ENCODE assay signal across 17 cellular contexts in the genomic region with DNA sequence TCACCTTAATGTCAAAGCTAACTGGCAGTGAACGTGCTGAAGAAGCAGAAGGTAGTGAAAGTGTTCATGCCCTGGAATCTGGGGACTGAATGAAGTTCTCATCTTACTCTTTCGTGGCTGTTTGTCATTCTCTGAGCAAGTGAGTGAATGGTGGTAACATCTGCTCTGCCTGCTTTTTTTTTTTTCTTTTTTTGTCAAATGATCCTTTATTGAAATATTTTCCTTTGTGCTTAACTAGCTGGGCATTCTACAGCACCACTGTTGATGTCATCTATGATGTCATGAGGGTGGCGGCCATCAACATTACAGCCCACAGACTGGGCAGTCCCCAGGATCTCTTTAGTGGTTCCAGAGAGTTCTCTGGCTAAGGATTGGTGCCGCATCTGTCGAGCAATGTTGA.
DNase-seq lines count a peak whose midpoint lies in the region; ATAC-seq, FAIRE-seq and TF ChIP-seq lines count a peak whose summit lies in the region.
"Had no signal": no experiment of that assay in that cellular context is flagged by ENCODE, and none has a peak within 500 bp of the region (broad histone marks: within the 10 kb centered on the region; RNA-seq: fewer than 3 reads in every experiment).

No MANE protein-coding gene starts in this region.

- H3K9me3 ChIP-seq in HepG2 (ENCODE audit: low read length): peaks cover 4% of the 10 kb centered on the region; the same call in 1 of the 2 replicates
- no peaks in the 10 kb centered on the region for H3K9me3 ChIP-seq in right lobe of liver
- no peaks in the 10 kb centered on the region; the same call in 1 of the 2 replicates for H3K9me3 ChIP-seq in SK-N-MC (ENCODE audit: low read depth, low read length)
- H3K9me3 ChIP-seq in lower lobe of right lung: peaks cover 5% of the 10 kb centered on the region

- H4K20me1 ChIP-seq in HepG2 (ENCODE audit: insufficient read depth, low read length): no peaks in the 10 kb centered on the region

- no peaks in the 10 kb centered on the region for H3K27me3 ChIP-seq in HepG2 (ENCODE audit: control insufficient read depth in 1 of 2, insufficient read depth in 2 of 2, low read length in 2 of 2)
- no peaks in the 10 kb centered on the region for H3K27me3 ChIP-seq in right lobe of liver
- no peaks in the 10 kb centered on the region for H3K27me3 ChIP-seq in lower lobe of right lung (ENCODE audit: low read depth)

- in situ Hi-C loops in HepG2 (cut with HindIII; ENCODE audit: extremely low pct_ligation_motif_present, low pct_unique_long_range_greater_than_20kb): no loop called here

- ATAC-seq in HepG2: no peak
- no peak for ATAC-seq in right lobe of liver
- ATAC-seq in lower lobe of right lung: no peak
- ATAC-seq in GM21423 (IDR thresholded peaks at IDR 0.05; ENCODE audit: unreplicated experiment): no peak
- ATAC-seq: Panc1, SK-N-SH treated with all-trans-retinoic acid at 6 μM for 48 hours had no signal

- FAIRE-seq in HepG2 (lab: Jason Lieb, UNC): no peak
- FAIRE-seq: H54, HTR-8/SVneo had no signal

- H3K9ac ChIP-seq in HepG2 (ENCODE audit: insufficient read depth, low read depth, low read length): no peak overlapping the region
- H3K9ac ChIP-seq in SK-N-MC (ENCODE audit: insufficient read length): no peak overlapping the region

- 77% methylated on average over 5 of the region's 5 CpGs for WGBS in HepG2 (ENCODE audit: low lambda C conversion rate)
- WGBS in right lobe of liver (ENCODE audit: insufficient coverage, low coverage, low lambda C conversion rate, missing lambda C conversion rate): 98% methylated on average over 5 of the region's 5 CpGs

- DNase-seq in HepG2 (ENCODE audit: low spot score) (no peak), right lobe of liver (no peak), SK-N-MC (ENCODE audit: low read depth, low spot score) (no peak), lower lobe of right lung (no peak), AML-193 (lab: John Stamatoyannopoulos, UW) (no peak), NCI-H1694 (lab: John Stamatoyannopoulos, UW) (no peak), UCSD-AML1 (lab: John Stamatoyannopoulos, UW; ENCODE audit: unreplicated experiment) (no peak)
- DNase-seq: DMS153, EL, MV-4-11, NCI-H1930, NCI-H774 had no signal

- CTCF ChIA-PET in HepG2 (lab: Yijun Ruan, JAX; ENCODE audit: low intra/inter-chr PET ratio, low total read pairs): no interaction called here

- no peaks in the 10 kb centered on the region for H3K79me2 ChIP-seq in HepG2 (ENCODE audit: insufficient read depth, low read length)

- TF ChIP-seq EP300 in HepG2 (IDR thresholded peaks at IDR 0.05; ENCODE audit: low read depth in 2 of 2, low read length in 2 of 2) (no peak), HepG2 (CRISPR knock-in tag; IDR thresholded peaks at IDR 0.05; ENCODE audit: borderline replicate concordance) (no peak)

- H3K4me1 ChIP-seq in HepG2 (ENCODE audit: insufficient read depth, low read length): peaks cover 7% of the 10 kb centered on the region; the same call in 1 of the 2 replicates
- no peaks in the 10 kb centered on the region for H3K4me1 ChIP-seq in right lobe of liver
- peaks cover 13% of the 10 kb centered on the region for H3K4me1 ChIP-seq in lower lobe of right lung

- TF ChIP-seq CTCF in HepG2 (CRISPR knock-in tag; IDR thresholded peaks at IDR 0.05) (no peak), right lobe of liver (IDR thresholded peaks at IDR 0.05) (no peak), lower lobe of right lung (IDR thresholded peaks at IDR 0.05) (no peak)

- TF ChIP-seq RAD21 in HepG2 (CRISPR knock-in tag; IDR thresholded peaks at IDR 0.05): no peak

- intact Hi-C loops in HepG2 (cut with micrococcal nuclease; ENCODE audit: unreplicated experiment) (no loop called here), right lobe of liver (cut with DNase I) (no loop called here), lower lobe of right lung (cut with DNase I) (no loop called here)

- H3K4me3 ChIP-seq in HepG2 (replicated peaks in 1 of 3; ENCODE audit: insufficient read depth in 1 of 3, low read depth in 2 of 3, low read length in 3 of 3) (no peak overlapping the region), right lobe of liver (no peak overlapping the region), SK-N-MC (no peak overlapping the region), lower lobe of right lung (no peak overlapping the region)

- TF ChIP-seq POLR2A in HepG2 (IDR thresholded peaks at IDR 0.05; ENCODE audit: insufficient read depth in 1 of 2, low read depth in 2 of 2, low read length in 2 of 2): no peak
- TF ChIP-seq POLR2A in right lobe of liver (IDR thresholded peaks at IDR 0.05): no peak

- no peak overlapping the region for H2AFZ ChIP-seq in HepG2 (ENCODE audit: low read length)

- POLR2A ChIA-PET in HepG2 (lab: Yijun Ruan, JAX): no interaction called here

- BruUV-seq in HepG2 (replicated peaks; lab: Mats Ljungman, UMichigan): no TSS peak

- H3K36me3 ChIP-seq in HepG2 (replicated peaks in 1 of 2; ENCODE audit: control insufficient read depth in 1 of 2, insufficient read depth in 2 of 2, low read length in 2 of 2): no peaks in the 10 kb centered on the region
- no peaks in the 10 kb centered on the region for H3K36me3 ChIP-seq in right lobe of liver
- no peaks in the 10 kb centered on the region for H3K36me3 ChIP-seq in SK-N-MC (ENCODE audit: insufficient read depth, low read length)
- H3K36me3 ChIP-seq in lower lobe of right lung: no peaks in the 10 kb centered on the region

- H3K27ac ChIP-seq in HepG2 (ENCODE audit: extremely low read length, insufficient read depth, low read length) (no peak overlapping the region), right lobe of liver (no peak overlapping the region), SK-N-MC (peak overlapping the region; percentile 55; the same call in 1 of the 2 replicates), lower lobe of right lung (peak overlapping the region; percentile 19)

- no peak overlapping the region for H3K4me2 ChIP-seq in HepG2 (ENCODE audit: low read depth, low read length)

TF ChIP-seq in HepG2, 621 proteins besides CTCF, POLR2A, EP300 and RAD21:
- TF ChIP-seq ATF7 (IDR thresholded peaks at IDR 0.05) (peak; percentile 67; the same call in 1 of the 2 replicates), ATF7 (CRISPR knock-in tag; IDR thresholded peaks at IDR 0.05) (no peak), CREB1 (IDR thresholded peaks at IDR 0.05) (peak; percentile 70), CREB1 (CRISPR knock-in tag; IDR thresholded peaks at IDR 0.05) (no peak), ZNF253 (CRISPR knock-in tag; IDR thresholded peaks at IDR 0.05; ENCODE audit: borderline replicate concordance) (no peak)

Comparison
In these comparisons a context has a peak if more than half of its experiments do, and no peak if none do; other contexts are left out.
1. H3K27ac ChIP-seq: peak in SK-N-MC (single experiment) and lower lobe of right lung (single experiment); none in HepG2 (single experiment) and right lobe of liver (0 of 3).